In genomic region chr2:196586511-196586991, GRCh38 we compare ENCODE assay signal across 10 cellular contexts. TPM values are rescaled to one million over a fixed set of nuclear protein-coding genes. Genes with fewer than 3 reads are reported as not detected.
DNase-seq lines count a peak whose midpoint lies in the region; ATAC-seq, FAIRE-seq and TF ChIP-seq lines count a peak whose summit lies in the region.
"Had no signal": no experiment of that assay in that cellular context is flagged by ENCODE, and none has a peak within 500 bp of the region (broad histone marks: within the 10 kb centered on the region; RNA-seq: fewer than 3 reads in every experiment).

No MANE protein-coding gene starts in this region.

- 43 to 57% methylated on average over 6 of the region's 6 CpGs for WGBS in body of pancreas, 2 donors

- H3K9me3 ChIP-seq in vagina: no peaks in the 10 kb centered on the region
- H3K9me3 ChIP-seq in body of pancreas: no peaks in the 10 kb centered on the region

- no peaks in the 10 kb centered on the region for H3K27me3 ChIP-seq in vagina
- no peaks in the 10 kb centered on the region for H3K27me3 ChIP-seq in body of pancreas

- H3K4me3 ChIP-seq in vagina: no peak overlapping the region
- H3K4me3 ChIP-seq in body of pancreas: no peak overlapping the region
- H3K4me3 ChIP-seq: coronary artery had no signal

- peak; percentile 95 for FAIRE-seq in islet of Langerhans (lab: Jason Lieb, UNC)

- POLR2A ChIA-PET in GM10248 (lab: Yijun Ruan, JAX): no interaction called here

- H3K4me1 ChIP-seq in vagina (no peaks in the 10 kb centered on the region), body of pancreas (no peaks in the 10 kb centered on the region)

- DNase-seq in DMS53 (lab: John Stamatoyannopoulos, UW) (peak; percentile 96), LoVo (ENCODE audit: low spot score) (peak; percentile 54), GM10248 (ENCODE audit: extremely low spot score) (no peak), vagina (ENCODE audit: extremely low spot score in 2 of 2) (no peak), body of pancreas (no peak)
- no peak for DNase-seq in central memory CD4-positive, alpha-beta T cell

- TF ChIP-seq CTCF in GM10248 (IDR thresholded peaks at IDR 0.05; ENCODE audit: control extremely low read depth, extremely low read depth, low read depth, missing control alignments): no peak
- TF ChIP-seq CTCF in vagina (IDR thresholded peaks at IDR 0.05): no peak
- no peak for TF ChIP-seq CTCF in body of pancreas (IDR thresholded peaks at IDR 0.05)

- H3K27ac ChIP-seq in angular gyrus (ENCODE audit: low read depth, low read length) (peak overlapping the region; percentile 93), vagina (no peak overlapping the region), body of pancreas (no peak overlapping the region)
- H3K27ac ChIP-seq: coronary artery, VCaP had no signal

- no peaks in the 10 kb centered on the region for H3K36me3 ChIP-seq in vagina
- no peaks in the 10 kb centered on the region for H3K36me3 ChIP-seq in body of pancreas (replicated peaks in 1 of 2; ENCODE audit: insufficient read depth in 1 of 2, low read depth in 2 of 2)

- CTCF ChIA-PET in GM10248 (lab: Yijun Ruan, JAX): no interaction called here

- no peak for ATAC-seq in body of pancreas

- TF ChIP-seq POLR2A in vagina (IDR thresholded peaks at IDR 0.05): no peak
- no peak for TF ChIP-seq POLR2A in body of pancreas (IDR thresholded peaks at IDR 0.05)

- intact Hi-C loops in vagina (cut with DNase I) (no loop called here), body of pancreas (cut with DNase I) (no loop called here)

RNA-seq across cellular contexts. Expression of gene HECW2, which starts 6.8 kb away (rescaled TPM):
- total RNA-seq in vagina (8.3 TPM), body of pancreas (1 to 10 TPM; 4.4 to 6.3 TPM)

RNA-seq across cellular contexts. Expression of gene CCDC150, which starts 53.0 kb away (rescaled TPM):
- total RNA-seq in vagina (3.9 TPM), body of pancreas (1 to 10 TPM in 1 of 2 donors, not detected in 1; 2.6 TPM)

Comparison
In these comparisons a context has a peak if more than half of its experiments do, and no peak if none do; other contexts are left out.
1. DNase-seq: peak in DMS53 (single experiment) and LoVo (single experiment); none in GM10248 (single experiment), vagina (0 of 2), body of pancreas (0 of 4) and central memory CD4-positive, alpha-beta T cell (single experiment).